2 cellular contexts compared by ENCODE assay signal in genomic region chr7:19106308-19107141, GRCh38.
TF ChIP-seq lines count a peak whose summit lies in the region.

No MANE protein-coding gene starts in this region.

TF ChIP-seq in HEK293T, 16 proteins besides CTCF, POLR2A, EP300 and RAD21 (continued from another document):
- peak; percentile 53; the same call in 1 of the 2 replicates for TF ChIP-seq PKNOX1 (IDR thresholded peaks at IDR 0.05)
- TF ChIP-seq FOXA1 (IDR thresholded peaks at IDR 0.05): no peak

TF ChIP-seq in HepG2, 621 proteins besides CTCF, POLR2A, EP300 and RAD21 (continued from another document):
- TF ChIP-seq LRRFIP1 (CRISPR knock-in tag; conservative IDR thresholded peaks at IDR 0.05): no peak
- no peak for TF ChIP-seq USF2 (IDR thresholded peaks at IDR 0.05; ENCODE audit: low read depth, low read length)
- no peak for TF ChIP-seq USF2 (CRISPR knock-in tag; IDR thresholded peaks at IDR 0.05; ENCODE audit: borderline replicate concordance)
- TF ChIP-seq ZBTB49 (CRISPR knock-in tag; IDR thresholded peaks at IDR 0.05; ENCODE audit: borderline replicate concordance): no peak
- TF ChIP-seq ZNF761 (CRISPR knock-in tag; conservative IDR thresholded peaks at IDR 0.05): no peak
- TF ChIP-seq NFE2L1 (CRISPR knock-in tag; IDR thresholded peaks at IDR 0.05; ENCODE audit: borderline replicate concordance): no peak
- TF ChIP-seq SUZ12 (IDR thresholded peaks at IDR 0.05; ENCODE audit: low read depth, low read length): no peak
- TF ChIP-seq ZBTB34 (CRISPR knock-in tag; IDR thresholded peaks at IDR 0.05): no peak
- no peak for TF ChIP-seq U2AF2 (IDR thresholded peaks at IDR 0.05; ENCODE audit: low read depth, low read length)
- TF ChIP-seq JUND (CRISPR knock-in tag; IDR thresholded peaks at IDR 0.05): no peak
- TF ChIP-seq TBX3 (IDR thresholded peaks at IDR 0.05; ENCODE audit: borderline replicate concordance): no peak
- TF ChIP-seq ERF (CRISPR knock-in tag; IDR thresholded peaks at IDR 0.05): no peak
